ENCODE assay signal across 1 cellular context in the genomic region with DNA sequence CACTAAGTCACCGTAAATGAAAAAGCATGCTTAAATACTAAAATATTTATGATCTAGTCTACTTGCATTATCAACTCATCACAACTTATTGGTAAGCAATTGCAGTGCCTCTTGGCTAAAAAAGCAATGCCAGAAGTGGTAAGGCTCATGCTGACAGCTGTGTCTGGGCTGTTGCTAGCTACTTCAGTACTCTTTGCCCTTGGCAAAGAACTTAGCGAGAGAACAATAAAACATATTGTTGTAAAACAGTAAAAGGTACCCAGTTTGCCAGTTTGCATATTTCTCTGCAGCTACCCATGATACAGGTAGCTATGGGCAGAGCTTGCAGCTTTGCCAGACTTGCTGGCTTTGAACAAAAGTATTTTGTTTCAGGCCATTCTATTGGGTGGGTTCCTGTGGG.
TF ChIP-seq lines count a peak whose summit lies in the region.

No MANE protein-coding gene starts in this region.

TF ChIP-seq in IMR-90, 13 proteins besides CTCF, POLR2A, EP300 and RAD21:
- TF ChIP-seq CHD1 (IDR thresholded peaks at IDR 0.05; ENCODE audit: low read depth, low read length) = no peak
- TF ChIP-seq RFX5 (IDR thresholded peaks at IDR 0.05; ENCODE audit: low read depth, low read length) = no peak
- no peak for TF ChIP-seq BHLHE40 (IDR thresholded peaks at IDR 0.05; ENCODE audit: low read depth, low read length)
- no peak for TF ChIP-seq MAZ (IDR thresholded peaks at IDR 0.05; ENCODE audit: borderline replicate concordance, low read depth, low read length)
- TF ChIP-seq, protein P1, sequence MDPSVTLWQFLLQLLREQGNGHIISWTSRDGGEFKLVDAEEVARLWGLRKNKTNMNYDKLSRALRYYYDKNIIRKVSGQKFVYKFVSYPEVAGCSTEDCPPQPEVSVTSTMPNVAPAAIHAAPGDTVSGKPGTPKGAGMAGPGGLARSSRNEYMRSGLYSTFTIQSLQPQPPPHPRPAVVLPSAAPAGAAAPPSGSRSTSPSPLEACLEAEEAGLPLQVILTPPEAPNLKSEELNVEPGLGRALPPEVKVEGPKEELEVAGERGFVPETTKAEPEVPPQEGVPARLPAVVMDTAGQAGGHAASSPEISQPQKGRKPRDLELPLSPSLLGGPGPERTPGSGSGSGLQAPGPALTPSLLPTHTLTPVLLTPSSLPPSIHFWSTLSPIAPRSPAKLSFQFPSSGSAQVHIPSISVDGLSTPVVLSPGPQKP (IDR thresholded peaks at IDR 0.05; ENCODE audit: borderline replicate concordance, low read depth, low read length) = no peak
- TF ChIP-seq, protein P2, sequence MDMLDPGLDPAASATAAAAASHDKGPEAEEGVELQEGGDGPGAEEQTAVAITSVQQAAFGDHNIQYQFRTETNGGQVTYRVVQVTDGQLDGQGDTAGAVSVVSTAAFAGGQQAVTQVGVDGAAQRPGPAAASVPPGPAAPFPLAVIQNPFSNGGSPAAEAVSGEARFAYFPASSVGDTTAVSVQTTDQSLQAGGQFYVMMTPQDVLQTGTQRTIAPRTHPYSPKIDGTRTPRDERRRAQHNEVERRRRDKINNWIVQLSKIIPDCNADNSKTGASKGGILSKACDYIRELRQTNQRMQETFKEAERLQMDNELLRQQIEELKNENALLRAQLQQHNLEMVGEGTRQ (IDR thresholded peaks at IDR 0.05; ENCODE audit: low read depth, low read length) = no peak
- no peak for TF ChIP-seq FOS (IDR thresholded peaks at IDR 0.05; ENCODE audit: low read depth, low read length)
